In the genomic region with DNA sequence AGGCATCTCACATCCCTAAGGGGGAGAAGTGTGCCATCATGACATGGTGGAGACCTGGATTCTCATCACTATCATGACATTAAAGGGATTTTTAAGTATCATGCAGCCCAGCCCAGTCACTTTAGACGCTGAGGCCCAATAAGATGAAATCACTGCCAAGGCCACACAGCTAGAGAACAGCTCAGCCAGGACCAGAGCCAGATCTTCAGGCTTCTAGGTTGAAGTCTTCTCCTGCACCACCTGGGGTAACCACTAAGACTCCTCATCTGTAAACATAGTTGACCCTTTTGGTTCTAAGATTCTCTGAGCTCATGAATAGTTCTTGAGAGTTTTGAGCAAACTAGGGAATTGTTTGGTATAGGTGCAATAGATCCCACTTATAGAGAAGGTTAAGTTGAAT, we compare ENCODE assay signal across 14 cellular contexts.
DNase-seq lines count a peak whose midpoint lies in the region; ATAC-seq and TF ChIP-seq lines count a peak whose summit lies in the region.
"Had no signal": no experiment of that assay in that cellular context is flagged by ENCODE, and none has a peak within 500 bp of the region (broad histone marks: within the 10 kb centered on the region; RNA-seq: fewer than 3 reads in every experiment).

No MANE protein-coding gene starts in this region.

- intact Hi-C loops in left ventricle myocardium superior (cut with micrococcal nuclease), result loop anchor here (10.0 kb wide), 1 partner anchor 49 kb away; no protein-coding TSS in a partner anchor
- intact Hi-C loops in esophagus squamous epithelium (cut with DNase I), result no loop called here

- no peak overlapping the region for H3K23ac ChIP-seq in trophoblast cell (ENCODE audit: low read length)

- no peak overlapping the region for H4K12ac ChIP-seq in trophoblast cell (ENCODE audit: low read depth, low read length)

- no peak for TF ChIP-seq CTCF in cardiac muscle cell (IDR thresholded peaks at IDR 0.05; ENCODE audit: low read depth, low read length)
- no peak for TF ChIP-seq CTCF in esophagus squamous epithelium (IDR thresholded peaks at IDR 0.05)
- no peak for TF ChIP-seq CTCF in upper lobe of left lung (IDR thresholded peaks at IDR 0.05)
- no peak for TF ChIP-seq CTCF in WTC11 (IDR thresholded peaks at IDR 0.05)

- no peak overlapping the region for H2AFZ ChIP-seq in trophoblast cell (ENCODE audit: insufficient read depth, low read length, poor library complexity)

- H3K27ac ChIP-seq in cardiac muscle cell (peak overlapping the region; percentile 79), esophagus squamous epithelium (peak overlapping the region in 3 of 4 donors; percentile 63 to 92 (median 88)), trophoblast cell (ENCODE audit: low read depth, low read length) (no peak overlapping the region), upper lobe of left lung (peak overlapping the region; percentile 84 to 91 (median 91))

- no peak for ATAC-seq in left ventricle myocardium superior
- ATAC-seq in upper lobe of left lung (ENCODE audit: low FRiP score in 2 of 2), result no peak
- no peak for ATAC-seq in WTC11
- no peak for ATAC-seq in stimulated activated effector memory CD8-positive, alpha-beta T cell treated with anti-CD3 and anti-CD28 coated beads, Interleukin-12 subunit alpha, Interleukin-12 subunit beta, amount 100 ng/mL, for 72 hours
- ATAC-seq: CD8-positive, alpha-beta T cell; HCT116 had no signal

- CTCF ChIA-PET in WTC11 (lab: Charles Lee), result interaction anchor here (0.9 to 1.9 kb wide), 5 partner anchors 10 to 225 kb away, joined by 4 to 7 read pairs (median 5); no protein-coding TSS in a partner anchor

- H3K36me3 ChIP-seq in cardiac muscle cell, result no peaks in the 10 kb centered on the region
- peaks cover 0 to 30% (median 4%) of the 10 kb centered on the region in 3 donors for H3K36me3 ChIP-seq in esophagus squamous epithelium
- H3K36me3 ChIP-seq in trophoblast cell (ENCODE audit: control insufficient read depth in 1 of 2, insufficient read depth in 2 of 2, low read length in 2 of 2), result peaks cover 20 to 45% of the 10 kb centered on the region in 2 experiments
- H3K36me3 ChIP-seq in upper lobe of left lung, result peaks cover 0 to 8% (median 3%) of the 10 kb centered on the region in 4 donors

- no peak overlapping the region for H4K8ac ChIP-seq in trophoblast cell (ENCODE audit: low read depth, low read length)

- no peaks in the 10 kb centered on the region for H3K27me3 ChIP-seq in cardiac muscle cell
- no peaks in the 10 kb centered on the region for H3K27me3 ChIP-seq in esophagus squamous epithelium
- no peaks in the 10 kb centered on the region for H3K27me3 ChIP-seq in trophoblast cell (ENCODE audit: insufficient read depth, low read length)
- H3K27me3 ChIP-seq in upper lobe of left lung, result no peaks in the 10 kb centered on the region

- no peak overlapping the region for H3K4me3 ChIP-seq in cardiac muscle cell
- H3K4me3 ChIP-seq in esophagus squamous epithelium, result no peak overlapping the region
- no peak overlapping the region for H3K4me3 ChIP-seq in trophoblast cell (ENCODE audit: low read depth, low read length)
- no peak overlapping the region for H3K4me3 ChIP-seq in upper lobe of left lung
- H3K4me3 ChIP-seq: mucosa of descending colon had no signal

- peaks cover 32% of the 10 kb centered on the region for H3K4me1 Mint-ChIP-seq in WTC11
- peaks cover 10% of the 10 kb centered on the region for H3K4me1 Mint-ChIP-seq in stimulated activated effector memory CD8-positive, alpha-beta T cell treated with anti-CD3 and anti-CD28 coated beads, Interleukin-12 subunit alpha, Interleukin-12 subunit beta, amount 100 ng/mL, for 72 hours

- no peaks in the 10 kb centered on the region for H3K79me1 ChIP-seq in trophoblast cell (ENCODE audit: low read length)

- TF ChIP-seq EP300 in upper lobe of left lung (IDR thresholded peaks at IDR 0.05), result no peak

- H3K9me3 ChIP-seq in cardiac muscle cell (ENCODE audit: low read depth), result no peaks in the 10 kb centered on the region
- no peaks in the 10 kb centered on the region for H3K9me3 ChIP-seq in esophagus squamous epithelium
- H3K9me3 ChIP-seq in trophoblast cell (ENCODE audit: insufficient read depth, low read depth, low read length), result no peaks in the 10 kb centered on the region
- H3K9me3 ChIP-seq in upper lobe of left lung, result no peaks in the 10 kb centered on the region
- H3K9me3 ChIP-seq: mucosa of descending colon had no signal

- H2BK5ac ChIP-seq in trophoblast cell (ENCODE audit: low read depth, low read length, poor library complexity), result no peak overlapping the region

- no peak overlapping the region for H3K4me3 Mint-ChIP-seq in WTC11
- no peak overlapping the region for H3K4me3 Mint-ChIP-seq in stimulated activated effector memory CD8-positive, alpha-beta T cell treated with anti-CD3 and anti-CD28 coated beads, Interleukin-12 subunit alpha, Interleukin-12 subunit beta, amount 100 ng/mL, for 72 hours
- H3K4me3 Mint-ChIP-seq: CD8-positive, alpha-beta T cell had no signal

- H3K4me1 ChIP-seq in cardiac muscle cell (ENCODE audit: low read depth) (peaks cover 50% of the 10 kb centered on the region), esophagus squamous epithelium (peaks cover 6 to 38% (median 13%) of the 10 kb centered on the region in 3 donors), trophoblast cell (ENCODE audit: control insufficient read depth in 1 of 2, insufficient read depth in 2 of 2, low read length in 2 of 2) (peaks cover 17 to 28% of the 10 kb centered on the region in 2 experiments), upper lobe of left lung (peaks cover 42 to 67% (median 58%) of the 10 kb centered on the region in 4 donors)

- no peak overlapping the region for H2AK5ac ChIP-seq in trophoblast cell (ENCODE audit: low read length)

- H3K18ac ChIP-seq in trophoblast cell (ENCODE audit: low read length), result no peak overlapping the region

- no peak overlapping the region for H3K14ac ChIP-seq in trophoblast cell (ENCODE audit: low read length)

- 0% methylated on average over 1 of the region's 1 CpG for WGBS in esophagus squamous epithelium, 2 donors
- no CpG with 5 or more reads among the region's 1 CpG for WGBS in trophoblast cell (ENCODE audit: extremely low coverage, insufficient coverage, insufficient read length)
- 0 to 13% methylated on average over 1 of the region's 1 CpG for WGBS in upper lobe of left lung, 2 donors

- H3K4me2 ChIP-seq in trophoblast cell (ENCODE audit: low read length), result no peak overlapping the region

- no peaks in the 10 kb centered on the region for H3K27me3 Mint-ChIP-seq in WTC11 (ENCODE audit: low read depth)

- POLR2A ChIA-PET in WTC11 (lab: Charles Lee), result no interaction called here

- DNase-seq in cardiac muscle cell (ENCODE audit: low read depth in 1 of 2, low spot score in 1 of 2) (no peak), left ventricle myocardium superior (no peak), esophagus squamous epithelium (lab: John Stamatoyannopoulos, UW) (no peak), trophoblast cell (no peak), upper lobe of left lung (no peak), WTC11 (ENCODE audit: low spot score) (no peak)
- DNase-seq in stimulated activated CD4-positive, alpha-beta T cell treated with anti-CD3 and anti-CD28 coated beads, Interleukin-2, amount 100 ng/mL, for 48 hours, result no peak
- no peak for DNase-seq in stimulated activated effector memory CD8-positive, alpha-beta T cell treated with anti-CD3 and anti-CD28 coated beads, Interleukin-12 subunit alpha, Interleukin-12 subunit beta, amount 100 ng/mL, for 72 hours (ENCODE audit: low spot score in 2 of 2)
- DNase-seq: 8988T; activated effector memory CD4-positive, alpha-beta T cell treated with Interleukin-2 at 50 U/mL for 16 hours; CD8-positive, alpha-beta T cell; mucosa of descending colon; stimulated activated naive CD4-positive, alpha-beta T cell had no signal

- H4K91ac ChIP-seq in trophoblast cell (ENCODE audit: low read depth, low read length), result no peak overlapping the region

- no peak overlapping the region for H2BK12ac ChIP-seq in trophoblast cell (ENCODE audit: low read length)

- TF ChIP-seq POLR2A in esophagus squamous epithelium (IDR thresholded peaks at IDR 0.05) (no peak), upper lobe of left lung (IDR thresholded peaks at IDR 0.05) (no peak)

- H3K4ac ChIP-seq in trophoblast cell (ENCODE audit: low read depth, low read length), result peak overlapping the region; percentile 74

- peaks cover 30% of the 10 kb centered on the region for H3K79me2 ChIP-seq in trophoblast cell (ENCODE audit: control insufficient read depth, insufficient read depth, low read length, poor library complexity)

- H3K9me3 Mint-ChIP-seq in WTC11, result no peaks in the 10 kb centered on the region
- H3K9me3 Mint-ChIP-seq in stimulated activated effector memory CD8-positive, alpha-beta T cell treated with anti-CD3 and anti-CD28 coated beads, Interleukin-12 subunit alpha, Interleukin-12 subunit beta, amount 100 ng/mL, for 72 hours, result no peaks in the 10 kb centered on the region
- H3K9me3 Mint-ChIP-seq: CD8-positive, alpha-beta T cell had no signal

- no peak overlapping the region for H2BK120ac ChIP-seq in trophoblast cell (ENCODE audit: insufficient read depth, low read length, poor library complexity)

- H3K36me3 Mint-ChIP-seq in WTC11, result peaks cover 18% of the 10 kb centered on the region
- peaks cover 6% of the 10 kb centered on the region for H3K36me3 Mint-ChIP-seq in stimulated activated effector memory CD8-positive, alpha-beta T cell treated with anti-CD3 and anti-CD28 coated beads, Interleukin-12 subunit alpha, Interleukin-12 subunit beta, amount 100 ng/mL, for 72 hours

- H3K27ac Mint-ChIP-seq in WTC11, result no peak overlapping the region
- H3K27ac Mint-ChIP-seq in stimulated activated effector memory CD8-positive, alpha-beta T cell treated with anti-CD3 and anti-CD28 coated beads, Interleukin-12 subunit alpha, Interleukin-12 subunit beta, amount 100 ng/mL, for 72 hours, result no peak overlapping the region
- H3K27ac Mint-ChIP-seq: CD8-positive, alpha-beta T cell had no signal

- no peak overlapping the region for H3K9ac ChIP-seq in trophoblast cell (ENCODE audit: low read length)

TF ChIP-seq in WTC11, 78 proteins besides CTCF, POLR2A, EP300 and RAD21 (continues in another document):
- TF ChIP-seq FOXP1 (CRISPR knock-in tag; IDR thresholded peaks at IDR 0.05; ENCODE audit: borderline replicate concordance), result no peak
- TF ChIP-seq, protein P1, sequence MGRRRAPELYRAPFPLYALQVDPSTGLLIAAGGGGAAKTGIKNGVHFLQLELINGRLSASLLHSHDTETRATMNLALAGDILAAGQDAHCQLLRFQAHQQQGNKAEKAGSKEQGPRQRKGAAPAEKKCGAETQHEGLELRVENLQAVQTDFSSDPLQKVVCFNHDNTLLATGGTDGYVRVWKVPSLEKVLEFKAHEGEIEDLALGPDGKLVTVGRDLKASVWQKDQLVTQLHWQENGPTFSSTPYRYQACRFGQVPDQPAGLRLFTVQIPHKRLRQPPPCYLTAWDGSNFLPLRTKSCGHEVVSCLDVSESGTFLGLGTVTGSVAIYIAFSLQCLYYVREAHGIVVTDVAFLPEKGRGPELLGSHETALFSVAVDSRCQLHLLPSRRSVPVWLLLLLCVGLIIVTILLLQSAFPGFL (CRISPR knock-in tag; IDR thresholded peaks at IDR 0.05; ENCODE audit: borderline replicate concordance), result no peak
